In the genomic region with DNA sequence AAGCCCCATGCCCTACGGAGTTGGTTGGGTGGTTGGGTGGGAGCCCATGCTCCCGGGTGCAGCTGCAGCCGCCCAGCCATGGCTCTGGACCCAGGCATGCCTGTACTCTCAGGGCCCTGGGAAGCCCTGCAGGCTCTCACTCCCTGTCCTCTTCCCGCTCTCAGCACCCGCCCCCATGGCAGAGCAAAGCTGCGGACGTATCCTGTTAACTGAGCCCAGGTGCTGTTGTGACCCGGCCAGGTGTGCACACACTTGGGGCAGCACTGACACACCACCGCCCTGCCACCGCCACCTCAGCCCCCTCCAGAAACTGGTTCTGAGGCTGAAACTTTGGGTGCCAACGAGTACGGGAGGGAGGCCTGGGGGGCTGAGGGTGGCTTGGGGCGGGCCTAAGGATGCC, we compare ENCODE assay signal across 15 cellular contexts.
"Had no signal": no experiment of that assay in that cellular context is flagged by ENCODE, and none has a peak within 500 bp of the region (broad histone marks: within the 10 kb centered on the region; RNA-seq: fewer than 3 reads in every experiment).

No MANE protein-coding gene starts in this region.

- ATAC-seq: left lung had no signal

- H3K27me3 ChIP-seq: left lung, neutrophil, stomach, thyroid gland, upper lobe of left lung, vagina had no signal

- H3K36me3 ChIP-seq: left lung, lower lobe of right lung, neutrophil, stomach, thyroid gland, upper lobe of left lung, vagina had no signal

- H3K9me3 ChIP-seq: left lung, lower lobe of right lung, neutrophil, stomach, thyroid gland, upper lobe of left lung, vagina had no signal

- H3K4me3 ChIP-seq: left lung, lower lobe of right lung, stomach, thyroid gland, vagina had no signal

- H3K4me1 ChIP-seq: left lung, stomach, thyroid gland, vagina had no signal

- H3K27ac ChIP-seq: left lung, lower lobe of right lung, neutrophil, stomach, thyroid gland, upper lobe of left lung had no signal

- DNase-seq: activated CD4-positive, alpha-beta T cell treated with anti-CD3 and anti-CD28 coated beads for 1 hour; activated gamma-delta T cell treated with Interleukin-2 at 50 U/mL for 16 hours; activated T-cell treated with anti-CD3 and anti-CD28 coated beads, Interleukin-2, amount 50 U/mL, for 4 hours; endodermal cell; glutamatergic neuron; left lung; lower lobe of right lung; mesenchymal stem cell; small intestine; stomach; T1000; thyroid gland had no signal
